In the genomic region with DNA sequence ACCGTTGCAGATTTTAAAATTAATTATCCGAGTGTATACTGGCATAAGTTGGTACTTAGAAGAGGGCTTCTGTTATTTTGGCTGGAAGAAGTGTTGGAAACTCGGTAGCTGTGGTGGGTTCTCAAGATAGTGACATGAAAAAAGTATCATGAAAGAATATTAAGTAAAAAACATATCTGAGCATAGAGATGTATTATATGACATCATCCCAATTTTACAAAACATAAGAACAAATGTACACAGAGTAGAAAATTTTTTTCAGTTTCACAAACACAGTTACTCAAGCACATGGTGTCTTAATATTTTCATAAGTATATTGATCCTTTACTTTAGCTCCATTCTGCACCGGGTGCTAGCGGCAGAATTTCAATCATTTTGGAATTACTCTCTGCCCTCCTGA, we compare ENCODE assay signal across 8 cellular contexts. TPM values are rescaled to one million over a fixed set of nuclear protein-coding genes. Genes with fewer than 3 reads are reported as not detected.
DNase-seq lines count a peak whose midpoint lies in the region; ATAC-seq and TF ChIP-seq lines count a peak whose summit lies in the region.

No MANE protein-coding gene starts in this region.

- peaks cover 1% of the 10 kb centered on the region for H3K9me3 Mint-ChIP-seq in activated naive CD4-positive, alpha-beta T cell treated with anti-CD3 and anti-CD28 coated beads for 36 hours
- no peaks in the 10 kb centered on the region for H3K9me3 Mint-ChIP-seq in memory B cell

- peak overlapping the region; percentile 78 to 98 (median 90) for H3K27ac ChIP-seq in tibial nerve

- TF ChIP-seq CTCF in astrocyte of the cerebellum (IDR thresholded peaks at IDR 0.05; ENCODE audit: low read depth, low read length, missing control alignments): no peak
- no peak for TF ChIP-seq CTCF in tibial nerve (IDR thresholded peaks at IDR 0.05)

- ATAC-seq in memory B cell (ENCODE audit: low read depth) (no peak), GM19324 (IDR thresholded peaks at IDR 0.05; ENCODE audit: low FRiP score, unreplicated experiment) (no peak)

- peaks cover 0 to 79% (median 33%) of the 10 kb centered on the region in 4 donors for H3K4me1 ChIP-seq in tibial nerve

- H3K27me3 ChIP-seq in tibial nerve: no peaks in the 10 kb centered on the region

- peaks cover 63% of the 10 kb centered on the region for H3K36me3 Mint-ChIP-seq in activated naive CD4-positive, alpha-beta T cell treated with anti-CD3 and anti-CD28 coated beads for 36 hours (ENCODE audit: low read depth)
- H3K36me3 Mint-ChIP-seq in memory B cell: peaks cover 22% of the 10 kb centered on the region

- WGBS in tibial nerve, 2 donors: 5 to 6% methylated on average over 5 of the region's 5 CpGs

- DNase-seq in activated naive CD4-positive, alpha-beta T cell treated with anti-CD3 and anti-CD28 coated beads for 36 hours: no peak
- no peak for DNase-seq in activated naive CD4-positive, alpha-beta T cell treated with Interleukin-2 at 50 U/mL for 16 hours
- DNase-seq in astrocyte of the cerebellum (ENCODE audit: low read depth) (no peak), memory B cell (ENCODE audit: low spot score in 2 of 2) (no peak), tibial nerve (ENCODE audit: low spot score in 2 of 2) (no peak), epidermal melanocyte (ENCODE audit: insufficient read length, low spot score) (no peak), ecto neural progenitor cell (ENCODE audit: low spot score) (no peak)

- no peak for TF ChIP-seq EP300 in tibial nerve (IDR thresholded peaks at IDR 0.05)

- H3K27me3 Mint-ChIP-seq in activated naive CD4-positive, alpha-beta T cell treated with anti-CD3 and anti-CD28 coated beads for 36 hours (ENCODE audit: low read depth): no peaks in the 10 kb centered on the region
- H3K27me3 Mint-ChIP-seq in memory B cell: no peaks in the 10 kb centered on the region

- H3K36me3 ChIP-seq in tibial nerve: peaks cover 0 to 7% (median 0%) of the 10 kb centered on the region in 3 donors

- H3K4me1 Mint-ChIP-seq in activated naive CD4-positive, alpha-beta T cell treated with anti-CD3 and anti-CD28 coated beads for 36 hours (ENCODE audit: low read depth): peaks cover 36% of the 10 kb centered on the region
- peaks cover 55% of the 10 kb centered on the region for H3K4me1 Mint-ChIP-seq in memory B cell

- CTCF ChIA-PET in activated naive CD4-positive, alpha-beta T cell treated with anti-CD3 and anti-CD28 coated beads for 36 hours (lab: Charles Lee): interaction anchor here (0.8 to 1.5 kb wide), 2 partner anchors 62 to 78 kb away, joined by 3 to 5 read pairs; no protein-coding TSS in a partner anchor

- peak overlapping the region; percentile 91 for H3K4me3 Mint-ChIP-seq in activated naive CD4-positive, alpha-beta T cell treated with anti-CD3 and anti-CD28 coated beads for 36 hours
- peak overlapping the region; percentile 94 for H3K4me3 Mint-ChIP-seq in memory B cell

- peak overlapping the region; percentile 99 for H3K27ac Mint-ChIP-seq in activated naive CD4-positive, alpha-beta T cell treated with anti-CD3 and anti-CD28 coated beads for 36 hours
- peak overlapping the region; percentile 86 for H3K27ac Mint-ChIP-seq in memory B cell

- H3K4me3 ChIP-seq in astrocyte of the cerebellum (ENCODE audit: low read depth, low read length) (peak overlapping the region; percentile 63), tibial nerve (peak overlapping the region; percentile 45 to 62 (median 52))

- no peaks in the 10 kb centered on the region for H3K9me3 ChIP-seq in tibial nerve

- intact Hi-C loops in activated naive CD4-positive, alpha-beta T cell treated with anti-CD3 and anti-CD28 coated beads for 36 hours (cut with micrococcal nuclease): loop anchor here (5.0 to 10.0 kb wide), 6 partner anchors 1087 to 1876 kb away; a partner anchor contains a TSS

- in situ Hi-C loops in astrocyte of the cerebellum (cut with HindIII; ENCODE audit: low sequenced_read_pairs): loop anchor here (25.0 kb wide), 1 partner anchor 1048 kb away; no protein-coding TSS in a partner anchor

- no peak for TF ChIP-seq POLR2A in tibial nerve (IDR thresholded peaks at IDR 0.05)

RNA-seq across cellular contexts. Expression of a gene that starts 0.7 kb away (rescaled TPM):
- total RNA-seq in activated naive CD4-positive, alpha-beta T cell treated with anti-CD3 and anti-CD28 coated beads for 36 hours: 100 to 1,000 TPM; 287 to 288 TPM
- 100 to 1,000 TPM in 3 of 4 donors, 10 to 100 TPM in 1; 63.2 to 121 (median 108) TPM for total RNA-seq in tibial nerve
